17 cellular contexts compared by ENCODE assay signal in genomic region chr11:3775761-3776406, GRCh38.
"Had no signal": no experiment of that assay in that cellular context is flagged by ENCODE, and none has a peak within 500 bp of the region (broad histone marks: within the 10 kb centered on the region; RNA-seq: fewer than 3 reads in every experiment).

No MANE protein-coding gene starts in this region.

- H3K4me3 ChIP-seq: ascending aorta, colonic mucosa, mucosa of descending colon, upper lobe of left lung had no signal

- H3K27ac ChIP-seq: ascending aorta, colonic mucosa, upper lobe of left lung had no signal

- H3K9me3 ChIP-seq: ascending aorta, colonic mucosa, mucosa of descending colon, upper lobe of left lung had no signal

- DNase-seq: activated CD4-positive, alpha-beta memory T cell treated with anti-CD3 and anti-CD28 coated beads for 36 hours; activated CD4-positive, alpha-beta T cell treated with anti-CD3 and anti-CD28 coated beads for 1 hour; activated naive CD8-positive, alpha-beta T cell treated with anti-CD3 and anti-CD28 coated beads, Interleukin-2, amount 10 ng/mL, durations not matched to agents 7 days and 5 days; activated T-cell treated with anti-CD3 and anti-CD28 coated beads, Interleukin-2, amount 50 U/mL, for 72 hours; colonic mucosa; effector CD4-positive, alpha-beta T cell; head of caudate nucleus; mammary epithelial cell; mucosa of descending colon; natural killer cell; nucleus accumbens; stimulated activated CD4-positive, alpha-beta T cell treated with anti-CD3 and anti-CD28 coated beads, Interleukin-12 subunit alpha, Interleukin-12 subunit beta, amount 100 ng/mL, for 4 hours; T-helper 9 cell; upper lobe of left lung had no signal

- FAIRE-seq: islet of Langerhans had no signal

- H3K4me1 ChIP-seq: ascending aorta, colonic mucosa, upper lobe of left lung had no signal

- ATAC-seq: activated T-cell treated with anti-CD3 and anti-CD28 coated beads, Interleukin-2, amount 50 U/mL, for 72 hours; mucosa of descending colon; natural killer cell; sciatic nerve had no signal

- H3K27me3 ChIP-seq: ascending aorta, colonic mucosa, upper lobe of left lung had no signal
